ENCODE assay signal across 1 cellular context in the genomic region with DNA sequence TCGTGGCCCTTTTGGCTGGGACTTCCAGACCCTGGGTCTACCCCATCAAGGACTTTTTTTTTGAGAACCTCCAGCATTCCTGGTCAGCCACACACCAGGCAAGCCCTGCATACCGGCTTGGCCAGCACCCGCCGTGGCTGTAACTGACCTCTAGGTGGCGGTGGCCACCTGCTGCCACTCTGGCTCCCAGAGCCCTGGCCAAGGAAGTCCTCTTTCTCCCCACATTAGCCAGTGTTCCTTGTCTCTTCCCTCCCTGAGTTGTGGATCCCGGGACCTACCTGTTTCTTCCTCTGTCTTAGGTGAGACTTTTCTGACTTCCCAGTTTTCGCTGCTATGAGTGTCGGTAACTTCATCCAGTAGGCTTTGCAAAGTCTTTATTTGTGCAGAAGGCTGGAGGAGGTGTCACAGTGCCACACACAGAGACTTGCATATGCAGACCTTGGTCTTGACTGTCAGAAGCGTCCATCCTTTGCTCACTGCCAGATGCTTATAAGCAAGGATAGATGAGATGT.
A peak's percentile ranks its signal among the peaks of the same experiment; 100 is the strongest.
TF ChIP-seq lines count a peak whose summit lies in the region.

No MANE protein-coding gene starts in this region.

TF ChIP-seq in HepG2, 621 proteins besides CTCF, POLR2A, EP300 and RAD21 (continued from another document and continues in another):
- TF ChIP-seq, protein P1, sequence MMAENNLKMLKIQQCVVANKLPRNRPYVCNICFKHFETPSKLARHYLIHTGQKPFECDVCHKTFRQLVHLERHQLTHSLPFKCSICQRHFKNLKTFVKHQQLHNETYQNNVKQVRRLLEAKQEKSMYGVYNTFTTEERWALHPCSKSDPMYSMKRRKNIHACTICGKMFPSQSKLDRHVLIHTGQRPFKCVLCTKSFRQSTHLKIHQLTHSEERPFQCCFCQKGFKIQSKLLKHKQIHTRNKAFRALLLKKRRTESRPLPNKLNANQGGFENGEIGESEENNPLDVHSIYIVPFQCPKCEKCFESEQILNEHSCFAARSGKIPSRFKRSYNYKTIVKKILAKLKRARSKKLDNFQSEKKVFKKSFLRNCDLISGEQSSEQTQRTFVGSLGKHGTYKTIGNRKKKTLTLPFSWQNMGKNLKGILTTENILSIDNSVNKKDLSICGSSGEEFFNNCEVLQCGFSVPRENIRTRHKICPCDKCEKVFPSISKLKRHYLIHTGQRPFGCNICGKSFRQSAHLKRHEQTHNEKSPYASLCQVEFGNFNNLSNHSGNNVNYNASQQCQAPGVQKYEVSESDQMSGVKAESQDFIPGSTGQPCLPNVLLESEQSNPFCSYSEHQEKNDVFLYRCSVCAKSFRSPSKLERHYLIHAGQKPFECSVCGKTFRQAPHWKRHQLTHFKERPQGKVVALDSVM (CRISPR knock-in tag; IDR thresholded peaks at IDR 0.05) = no peak
- TF ChIP-seq, protein P2, sequence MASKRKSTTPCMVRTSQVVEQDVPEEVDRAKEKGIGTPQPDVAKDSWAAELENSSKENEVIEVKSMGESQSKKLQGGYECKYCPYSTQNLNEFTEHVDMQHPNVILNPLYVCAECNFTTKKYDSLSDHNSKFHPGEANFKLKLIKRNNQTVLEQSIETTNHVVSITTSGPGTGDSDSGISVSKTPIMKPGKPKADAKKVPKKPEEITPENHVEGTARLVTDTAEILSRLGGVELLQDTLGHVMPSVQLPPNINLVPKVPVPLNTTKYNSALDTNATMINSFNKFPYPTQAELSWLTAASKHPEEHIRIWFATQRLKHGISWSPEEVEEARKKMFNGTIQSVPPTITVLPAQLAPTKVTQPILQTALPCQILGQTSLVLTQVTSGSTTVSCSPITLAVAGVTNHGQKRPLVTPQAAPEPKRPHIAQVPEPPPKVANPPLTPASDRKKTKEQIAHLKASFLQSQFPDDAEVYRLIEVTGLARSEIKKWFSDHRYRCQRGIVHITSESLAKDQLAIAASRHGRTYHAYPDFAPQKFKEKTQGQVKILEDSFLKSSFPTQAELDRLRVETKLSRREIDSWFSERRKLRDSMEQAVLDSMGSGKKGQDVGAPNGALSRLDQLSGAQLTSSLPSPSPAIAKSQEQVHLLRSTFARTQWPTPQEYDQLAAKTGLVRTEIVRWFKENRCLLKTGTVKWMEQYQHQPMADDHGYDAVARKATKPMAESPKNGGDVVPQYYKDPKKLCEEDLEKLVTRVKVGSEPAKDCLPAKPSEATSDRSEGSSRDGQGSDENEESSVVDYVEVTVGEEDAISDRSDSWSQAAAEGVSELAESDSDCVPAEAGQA (IDR thresholded peaks at IDR 0.05; ENCODE audit: low read depth) = no peak
- TF ChIP-seq, protein P2 (CRISPR knock-in tag; IDR thresholded peaks at IDR 0.05; ENCODE audit: borderline replicate concordance) = no peak
- TF ChIP-seq, protein P3, sequence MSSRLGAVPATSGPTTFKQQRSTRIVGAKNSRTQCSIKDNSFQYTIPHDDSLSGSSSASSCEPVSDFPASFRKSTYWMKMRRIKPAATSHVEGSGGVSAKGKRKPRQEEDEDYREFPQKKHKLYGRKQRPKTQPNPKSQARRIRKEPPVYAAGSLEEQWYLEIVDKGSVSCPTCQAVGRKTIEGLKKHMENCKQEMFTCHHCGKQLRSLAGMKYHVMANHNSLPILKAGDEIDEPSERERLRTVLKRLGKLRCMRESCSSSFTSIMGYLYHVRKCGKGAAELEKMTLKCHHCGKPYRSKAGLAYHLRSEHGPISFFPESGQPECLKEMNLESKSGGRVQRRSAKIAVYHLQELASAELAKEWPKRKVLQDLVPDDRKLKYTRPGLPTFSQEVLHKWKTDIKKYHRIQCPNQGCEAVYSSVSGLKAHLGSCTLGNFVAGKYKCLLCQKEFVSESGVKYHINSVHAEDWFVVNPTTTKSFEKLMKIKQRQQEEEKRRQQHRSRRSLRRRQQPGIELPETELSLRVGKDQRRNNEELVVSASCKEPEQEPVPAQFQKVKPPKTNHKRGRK (CRISPR knock-in tag; IDR thresholded peaks at IDR 0.05) = 0 out of 2 replicates have a peak, but pooled peaks have one; percentile 68
- TF ChIP-seq, protein P4, sequence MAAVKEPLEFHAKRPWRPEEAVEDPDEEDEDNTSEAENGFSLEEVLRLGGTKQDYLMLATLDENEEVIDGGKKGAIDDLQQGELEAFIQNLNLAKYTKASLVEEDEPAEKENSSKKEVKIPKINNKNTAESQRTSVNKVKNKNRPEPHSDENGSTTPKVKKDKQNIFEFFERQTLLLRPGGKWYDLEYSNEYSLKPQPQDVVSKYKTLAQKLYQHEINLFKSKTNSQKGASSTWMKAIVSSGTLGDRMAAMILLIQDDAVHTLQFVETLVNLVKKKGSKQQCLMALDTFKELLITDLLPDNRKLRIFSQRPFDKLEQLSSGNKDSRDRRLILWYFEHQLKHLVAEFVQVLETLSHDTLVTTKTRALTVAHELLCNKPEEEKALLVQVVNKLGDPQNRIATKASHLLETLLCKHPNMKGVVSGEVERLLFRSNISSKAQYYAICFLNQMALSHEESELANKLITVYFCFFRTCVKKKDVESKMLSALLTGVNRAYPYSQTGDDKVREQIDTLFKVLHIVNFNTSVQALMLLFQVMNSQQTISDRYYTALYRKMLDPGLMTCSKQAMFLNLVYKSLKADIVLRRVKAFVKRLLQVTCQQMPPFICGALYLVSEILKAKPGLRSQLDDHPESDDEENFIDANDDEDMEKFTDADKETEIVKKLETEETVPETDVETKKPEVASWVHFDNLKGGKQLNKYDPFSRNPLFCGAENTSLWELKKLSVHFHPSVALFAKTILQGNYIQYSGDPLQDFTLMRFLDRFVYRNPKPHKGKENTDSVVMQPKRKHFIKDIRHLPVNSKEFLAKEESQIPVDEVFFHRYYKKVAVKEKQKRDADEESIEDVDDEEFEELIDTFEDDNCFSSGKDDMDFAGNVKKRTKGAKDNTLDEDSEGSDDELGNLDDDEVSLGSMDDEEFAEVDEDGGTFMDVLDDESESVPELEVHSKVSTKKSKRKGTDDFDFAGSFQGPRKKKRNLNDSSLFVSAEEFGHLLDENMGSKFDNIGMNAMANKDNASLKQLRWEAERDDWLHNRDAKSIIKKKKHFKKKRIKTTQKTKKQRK (IDR thresholded peaks at IDR 0.05; ENCODE audit: low read length) = no peak
- TF ChIP-seq ZNF713 (CRISPR knock-in tag; IDR thresholded peaks at IDR 0.05) = no peak
- TF ChIP-seq, protein P5, sequence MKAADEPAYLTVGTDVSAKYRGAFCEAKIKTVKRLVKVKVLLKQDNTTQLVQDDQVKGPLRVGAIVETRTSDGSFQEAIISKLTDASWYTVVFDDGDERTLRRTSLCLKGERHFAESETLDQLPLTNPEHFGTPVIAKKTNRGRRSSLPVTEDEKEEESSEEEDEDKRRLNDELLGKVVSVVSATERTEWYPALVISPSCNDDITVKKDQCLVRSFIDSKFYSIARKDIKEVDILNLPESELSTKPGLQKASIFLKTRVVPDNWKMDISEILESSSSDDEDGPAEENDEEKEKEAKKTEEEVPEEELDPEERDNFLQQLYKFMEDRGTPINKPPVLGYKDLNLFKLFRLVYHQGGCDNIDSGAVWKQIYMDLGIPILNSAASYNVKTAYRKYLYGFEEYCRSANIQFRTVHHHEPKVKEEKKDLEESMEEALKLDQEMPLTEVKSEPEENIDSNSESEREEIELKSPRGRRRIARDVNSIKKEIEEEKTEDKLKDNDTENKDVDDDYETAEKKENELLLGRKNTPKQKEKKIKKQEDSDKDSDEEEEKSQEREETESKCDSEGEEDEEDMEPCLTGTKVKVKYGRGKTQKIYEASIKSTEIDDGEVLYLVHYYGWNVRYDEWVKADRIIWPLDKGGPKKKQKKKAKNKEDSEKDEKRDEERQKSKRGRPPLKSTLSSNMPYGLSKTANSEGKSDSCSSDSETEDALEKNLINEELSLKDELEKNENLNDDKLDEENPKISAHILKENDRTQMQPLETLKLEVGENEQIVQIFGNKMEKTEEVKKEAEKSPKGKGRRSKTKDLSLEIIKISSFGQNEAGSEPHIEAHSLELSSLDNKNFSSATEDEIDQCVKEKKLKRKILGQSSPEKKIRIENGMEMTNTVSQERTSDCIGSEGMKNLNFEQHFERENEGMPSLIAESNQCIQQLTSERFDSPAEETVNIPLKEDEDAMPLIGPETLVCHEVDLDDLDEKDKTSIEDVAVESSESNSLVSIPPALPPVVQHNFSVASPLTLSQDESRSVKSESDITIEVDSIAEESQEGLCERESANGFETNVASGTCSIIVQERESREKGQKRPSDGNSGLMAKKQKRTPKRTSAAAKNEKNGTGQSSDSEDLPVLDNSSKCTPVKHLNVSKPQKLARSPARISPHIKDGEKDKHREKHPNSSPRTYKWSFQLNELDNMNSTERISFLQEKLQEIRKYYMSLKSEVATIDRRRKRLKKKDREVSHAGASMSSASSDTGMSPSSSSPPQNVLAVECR (CRISPR knock-in tag; IDR thresholded peaks at IDR 0.05; ENCODE audit: borderline replicate concordance) = no peak; the same call in 1 of the 2 replicates
- no peak for TF ChIP-seq KLF11 (CRISPR knock-in tag; IDR thresholded peaks at IDR 0.05)
- TF ChIP-seq TSC22D2 (CRISPR knock-in tag; IDR thresholded peaks at IDR 0.05; ENCODE audit: borderline replicate concordance) = no peak
- TF ChIP-seq ZNF563 (CRISPR knock-in tag; IDR thresholded peaks at IDR 0.05) = no peak
- TF ChIP-seq, protein P6, sequence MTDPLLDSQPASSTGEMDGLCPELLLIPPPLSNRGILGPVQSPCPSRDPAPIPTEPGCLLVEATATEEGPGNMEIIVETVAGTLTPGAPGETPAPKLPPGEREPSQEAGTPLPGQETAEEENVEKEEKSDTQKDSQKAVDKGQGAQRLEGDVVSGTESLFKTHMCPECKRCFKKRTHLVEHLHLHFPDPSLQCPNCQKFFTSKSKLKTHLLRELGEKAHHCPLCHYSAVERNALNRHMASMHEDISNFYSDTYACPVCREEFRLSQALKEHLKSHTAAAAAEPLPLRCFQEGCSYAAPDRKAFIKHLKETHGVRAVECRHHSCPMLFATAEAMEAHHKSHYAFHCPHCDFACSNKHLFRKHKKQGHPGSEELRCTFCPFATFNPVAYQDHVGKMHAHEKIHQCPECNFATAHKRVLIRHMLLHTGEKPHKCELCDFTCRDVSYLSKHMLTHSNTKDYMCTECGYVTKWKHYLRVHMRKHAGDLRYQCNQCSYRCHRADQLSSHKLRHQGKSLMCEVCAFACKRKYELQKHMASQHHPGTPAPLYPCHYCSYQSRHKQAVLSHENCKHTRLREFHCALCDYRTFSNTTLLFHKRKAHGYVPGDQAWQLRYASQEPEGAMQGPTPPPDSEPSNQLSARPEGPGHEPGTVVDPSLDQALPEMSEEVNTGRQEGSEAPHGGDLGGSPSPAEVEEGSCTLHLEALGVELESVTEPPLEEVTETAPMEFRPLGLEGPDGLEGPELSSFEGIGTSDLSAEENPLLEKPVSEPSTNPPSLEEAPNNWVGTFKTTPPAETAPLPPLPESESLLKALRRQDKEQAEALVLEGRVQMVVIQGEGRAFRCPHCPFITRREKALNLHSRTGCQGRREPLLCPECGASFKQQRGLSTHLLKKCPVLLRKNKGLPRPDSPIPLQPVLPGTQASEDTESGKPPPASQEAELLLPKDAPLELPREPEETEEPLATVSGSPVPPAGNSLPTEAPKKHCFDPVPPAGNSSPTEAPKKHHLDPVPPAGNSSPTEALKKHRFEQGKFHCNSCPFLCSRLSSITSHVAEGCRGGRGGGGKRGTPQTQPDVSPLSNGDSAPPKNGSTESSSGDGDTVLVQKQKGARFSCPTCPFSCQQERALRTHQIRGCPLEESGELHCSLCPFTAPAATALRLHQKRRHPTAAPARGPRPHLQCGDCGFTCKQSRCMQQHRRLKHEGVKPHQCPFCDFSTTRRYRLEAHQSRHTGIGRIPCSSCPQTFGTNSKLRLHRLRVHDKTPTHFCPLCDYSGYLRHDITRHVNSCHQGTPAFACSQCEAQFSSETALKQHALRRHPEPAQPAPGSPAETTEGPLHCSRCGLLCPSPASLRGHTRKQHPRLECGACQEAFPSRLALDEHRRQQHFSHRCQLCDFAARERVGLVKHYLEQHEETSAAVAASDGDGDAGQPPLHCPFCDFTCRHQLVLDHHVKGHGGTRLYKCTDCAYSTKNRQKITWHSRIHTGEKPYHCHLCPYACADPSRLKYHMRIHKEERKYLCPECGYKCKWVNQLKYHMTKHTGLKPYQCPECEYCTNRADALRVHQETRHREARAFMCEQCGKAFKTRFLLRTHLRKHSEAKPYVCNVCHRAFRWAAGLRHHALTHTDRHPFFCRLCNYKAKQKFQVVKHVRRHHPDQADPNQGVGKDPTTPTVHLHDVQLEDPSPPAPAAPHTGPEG (CRISPR knock-in tag; IDR thresholded peaks at IDR 0.05) = no peak
- no peak for TF ChIP-seq JUNB (CRISPR knock-in tag; IDR thresholded peaks at IDR 0.05; ENCODE audit: borderline replicate concordance)
- TF ChIP-seq NR2C2 (CRISPR knock-in tag; IDR thresholded peaks at IDR 0.05; ENCODE audit: borderline replicate concordance) = no peak
- TF ChIP-seq NFATC3 (CRISPR knock-in tag; IDR thresholded peaks at IDR 0.05) = no peak
- TF ChIP-seq, protein P7, sequence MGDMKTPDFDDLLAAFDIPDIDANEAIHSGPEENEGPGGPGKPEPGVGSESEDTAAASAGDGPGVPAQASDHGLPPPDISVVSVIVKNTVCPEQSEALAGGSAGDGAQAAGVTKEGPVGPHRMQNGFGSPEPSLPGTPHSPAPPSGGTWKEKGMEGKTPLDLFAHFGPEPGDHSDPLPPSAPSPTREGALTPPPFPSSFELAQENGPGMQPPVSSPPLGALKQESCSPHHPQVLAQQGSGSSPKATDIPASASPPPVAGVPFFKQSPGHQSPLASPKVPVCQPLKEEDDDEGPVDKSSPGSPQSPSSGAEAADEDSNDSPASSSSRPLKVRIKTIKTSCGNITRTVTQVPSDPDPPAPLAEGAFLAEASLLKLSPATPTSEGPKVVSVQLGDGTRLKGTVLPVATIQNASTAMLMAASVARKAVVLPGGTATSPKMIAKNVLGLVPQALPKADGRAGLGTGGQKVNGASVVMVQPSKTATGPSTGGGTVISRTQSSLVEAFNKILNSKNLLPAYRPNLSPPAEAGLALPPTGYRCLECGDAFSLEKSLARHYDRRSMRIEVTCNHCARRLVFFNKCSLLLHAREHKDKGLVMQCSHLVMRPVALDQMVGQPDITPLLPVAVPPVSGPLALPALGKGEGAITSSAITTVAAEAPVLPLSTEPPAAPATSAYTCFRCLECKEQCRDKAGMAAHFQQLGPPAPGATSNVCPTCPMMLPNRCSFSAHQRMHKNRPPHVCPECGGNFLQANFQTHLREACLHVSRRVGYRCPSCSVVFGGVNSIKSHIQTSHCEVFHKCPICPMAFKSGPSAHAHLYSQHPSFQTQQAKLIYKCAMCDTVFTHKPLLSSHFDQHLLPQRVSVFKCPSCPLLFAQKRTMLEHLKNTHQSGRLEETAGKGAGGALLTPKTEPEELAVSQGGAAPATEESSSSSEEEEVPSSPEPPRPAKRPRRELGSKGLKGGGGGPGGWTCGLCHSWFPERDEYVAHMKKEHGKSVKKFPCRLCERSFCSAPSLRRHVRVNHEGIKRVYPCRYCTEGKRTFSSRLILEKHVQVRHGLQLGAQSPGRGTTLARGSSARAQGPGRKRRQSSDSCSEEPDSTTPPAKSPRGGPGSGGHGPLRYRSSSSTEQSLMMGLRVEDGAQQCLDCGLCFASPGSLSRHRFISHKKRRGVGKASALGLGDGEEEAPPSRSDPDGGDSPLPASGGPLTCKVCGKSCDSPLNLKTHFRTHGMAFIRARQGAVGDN (CRISPR knock-in tag; IDR thresholded peaks at IDR 0.05) = peak; percentile 52
- peak; percentile 80; the same call in 1 of the 2 replicates for TF ChIP-seq SMAD3 (CRISPR knock-in tag; IDR thresholded peaks at IDR 0.05)
